In the genomic region with DNA sequence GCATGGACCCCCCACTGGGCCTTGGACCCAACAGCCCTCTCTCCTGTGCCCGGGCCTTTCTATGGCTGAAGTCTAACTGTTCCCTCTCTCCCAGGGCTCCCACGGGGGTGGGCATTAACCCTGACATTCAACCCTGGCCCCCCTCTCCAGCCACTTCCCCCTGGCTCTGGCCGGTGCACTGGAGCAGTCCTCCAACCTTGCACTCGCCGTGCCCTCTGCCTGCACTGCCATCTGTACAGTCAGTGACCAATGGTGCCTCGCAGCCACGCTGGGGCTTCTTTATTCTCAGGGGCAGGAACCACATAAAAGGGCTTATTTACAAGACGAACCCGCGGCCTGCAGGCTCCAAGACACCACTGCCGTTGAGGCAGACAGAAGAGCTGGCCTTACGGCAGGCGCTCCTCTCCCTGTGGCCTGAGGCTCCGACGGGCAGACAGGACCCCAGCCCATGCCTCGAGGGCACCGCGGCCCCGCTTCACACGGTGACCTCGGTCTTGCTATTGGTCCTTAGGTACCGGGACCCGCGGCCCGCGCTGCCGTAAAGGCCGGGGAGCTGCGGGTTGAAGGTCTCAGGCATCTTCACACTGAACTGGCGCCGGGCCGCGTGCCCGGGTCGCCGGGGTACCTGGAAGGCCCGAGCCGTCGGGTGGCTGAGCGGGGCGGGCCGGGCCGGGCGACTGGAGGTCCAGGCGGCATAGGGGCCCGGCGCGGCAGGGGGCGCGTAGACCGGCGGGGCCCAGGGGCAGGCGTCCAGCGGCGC, we compare ENCODE assay signal across 10 cellular contexts. TPM values are rescaled to one million over a fixed set of nuclear protein-coding genes. Genes with fewer than 3 reads are reported as not detected.
DNase-seq lines count a peak whose midpoint lies in the region; ATAC-seq, FAIRE-seq and TF ChIP-seq lines count a peak whose summit lies in the region.
"Had no signal": no experiment of that assay in that cellular context is flagged by ENCODE, and none has a peak within 500 bp of the region (broad histone marks: within the 10 kb centered on the region; RNA-seq: fewer than 3 reads in every experiment).

No MANE protein-coding gene starts in this region.

- no peaks in the 10 kb centered on the region for H3K9me1 ChIP-seq in K562 (ENCODE audit: control insufficient read depth, insufficient read depth, low read length)

- intact Hi-C loops in K562 (cut with micrococcal nuclease) (no loop called here), testis (cut with DNase I; ENCODE audit: low total_unique reads) (no loop called here)

- 85% methylated on average over 8 of the region's 55 CpGs for WGBS in K562 (ENCODE audit: insufficient coverage, low coverage, missing lambda C conversion rate)
- WGBS in testis, 2 donors, result 37 to 46% methylated on average over 12 to 47 of the region's 55 CpGs

- no peak for TF ChIP-seq POLR2A in K562 (conservative IDR thresholded peaks at IDR 0.05)
- no peak for TF ChIP-seq POLR2A in testis (IDR thresholded peaks at IDR 0.05)

- TF ChIP-seq EP300 in K562 (IDR thresholded peaks at IDR 0.05; ENCODE audit: low read length), result no peak

- H2AFZ ChIP-seq in K562 (ENCODE audit: low read depth, low read length), result no peak overlapping the region

- H3K9me3 ChIP-seq in K562 (replicated peaks; ENCODE audit: control insufficient read depth, insufficient read depth, low read depth, low read length) (no peaks in the 10 kb centered on the region), testis (no peaks in the 10 kb centered on the region)

- TF ChIP-seq CTCF in K562 (IDR thresholded peaks at IDR 0.05 in 2 of 3, conservative IDR thresholded peaks at IDR 0.05 in 1 of 3; ENCODE audit: insufficient read depth in 2 of 3, low read depth in 1 of 3, low read length in 3 of 3) (no peak), testis (IDR thresholded peaks at IDR 0.05) (no peak), foreskin fibroblast (IDR thresholded peaks at IDR 0.05; ENCODE audit: low read depth, low read length) (no peak)

- CTCF ChIA-PET in K562 (lab: Yijun Ruan, JAX; ENCODE audit: low intra/inter-chr PET ratio), result no interaction called here

- no peak for FAIRE-seq in K562 (lab: Jason Lieb, UNC)

- H3K4me1 ChIP-seq in K562 (replicated peaks in 1 of 2; ENCODE audit: control insufficient read depth in 2 of 2, insufficient read depth in 2 of 2, low read length in 2 of 2) (peaks cover 0 to 22% of the 10 kb centered on the region in 2 experiments; a peak in 3 of 5 replicates), testis (peaks cover 5% of the 10 kb centered on the region)

- H3K9me3 Mint-ChIP-seq in activated T-cell treated with anti-CD3 and anti-CD28 coated beads, Interleukin-2, amount 50 U/mL, for 4 hours, result no peaks in the 10 kb centered on the region

- H4K20me1 ChIP-seq in K562 (replicated peaks; ENCODE audit: control insufficient read depth, insufficient read depth, low read length), result peaks cover 17% of the 10 kb centered on the region; the same call in 1 of the 2 replicates

- POLR2A ChIA-PET in K562 (lab: Yijun Ruan, JAX), result interaction anchor here (0.6 to 1.2 kb wide), 3 partner anchors 10 to 25 kb away, joined by 3 to 4 read pairs (median 4); no protein-coding TSS in a partner anchor

- peaks cover 24% of the 10 kb centered on the region; the same call in 2 of the 3 replicates for H3K36me3 ChIP-seq in K562 (ENCODE audit: control insufficient read depth, insufficient read depth, low read length)
- no peaks in the 10 kb centered on the region for H3K36me3 ChIP-seq in testis (ENCODE audit: low read depth, missing control alignments)

- no peaks in the 10 kb centered on the region for H3K79me2 ChIP-seq in K562 (ENCODE audit: control insufficient read depth, insufficient read depth, low read length)

- no peak for ATAC-seq in activated T-cell treated with anti-CD3 and anti-CD28 coated beads, Interleukin-2, amount 50 U/mL, for 4 hours
- ATAC-seq in K562 (no peak), HG03097 (IDR thresholded peaks at IDR 0.05; ENCODE audit: low FRiP score, unreplicated experiment) (no peak)

- in situ Hi-C loops in K562 (cut with MboI), result no loop called here

- no TSS peak for BruUV-seq in K562 (replicated peaks; lab: Mats Ljungman, UMichigan)

- peak overlapping the region; percentile 24 for H3K4me3 Mint-ChIP-seq in activated T-cell treated with anti-CD3 and anti-CD28 coated beads, Interleukin-2, amount 50 U/mL, for 4 hours

- TF ChIP-seq RAD21 in K562 (CRISPR knock-in tag; conservative IDR thresholded peaks at IDR 0.05 in 1 of 2, IDR thresholded peaks at IDR 0.05 in 1 of 2), result no peak

- H3K9ac ChIP-seq in K562 (ENCODE audit: insufficient read depth in 1 of 2, low read depth in 2 of 2, low read length in 2 of 2), result no peak overlapping the region

- peaks cover 5% of the 10 kb centered on the region for H3K36me3 Mint-ChIP-seq in activated T-cell treated with anti-CD3 and anti-CD28 coated beads, Interleukin-2, amount 50 U/mL, for 4 hours (ENCODE audit: insufficient read depth)

- H3K4me2 ChIP-seq in K562 (ENCODE audit: insufficient read depth, low read length), result no peak overlapping the region

- H3K4me1 Mint-ChIP-seq in activated T-cell treated with anti-CD3 and anti-CD28 coated beads, Interleukin-2, amount 50 U/mL, for 4 hours (ENCODE audit: low read depth), result peaks cover 30% of the 10 kb centered on the region

- H3K27ac ChIP-seq in K562 (ENCODE audit: extremely low read depth, low read depth, low read length) (no peak overlapping the region), testis (no peak overlapping the region)

- H3K27me3 Mint-ChIP-seq in activated T-cell treated with anti-CD3 and anti-CD28 coated beads, Interleukin-2, amount 50 U/mL, for 4 hours (ENCODE audit: low read depth), result peaks cover 29% of the 10 kb centered on the region

- no peak overlapping the region for H3K4me3 ChIP-seq in K562
- H3K4me3 ChIP-seq in testis, result peak overlapping the region; percentile 48 to 51
- H3K4me3 ChIP-seq in foreskin fibroblast (ENCODE audit: low read depth in 1 of 2, low read length in 2 of 2), result no peak overlapping the region

- H3K27me3 ChIP-seq in K562 (ENCODE audit: control insufficient read depth in 2 of 2, insufficient read depth in 2 of 2, low read length in 2 of 2) (no peaks in the 10 kb centered on the region), testis (no peaks in the 10 kb centered on the region)

- DNase-seq in activated T-cell treated with anti-CD3 and anti-CD28 coated beads, Interleukin-2, amount 50 U/mL, for 4 hours, result no peak
- no peak for DNase-seq in activated T-cell treated with anti-CD3 and anti-CD28 coated beads for 4 hours
- DNase-seq in K562 (ENCODE audit: extremely low read depth in 1 of 4, low spot score in 3 of 4), result no peak
- peak; percentile 40 for DNase-seq in medulla oblongata (ENCODE audit: extremely low spot score)
- DNase-seq in testis, result no peak
- DNase-seq in NCI-H226, result no peak
- no peak for DNase-seq in foreskin fibroblast
- DNase-seq: NCI-H1436 had no signal

RNA-seq across cellular contexts. Expression of gene SHISA8, which starts 5.4 kb away (rescaled TPM):
- 1 to 10 TPM; 3.9 to 5.6 (median 5.0) TPM for total RNA-seq in activated T-cell treated with anti-CD3 and anti-CD28 coated beads, Interleukin-2, amount 50 U/mL, for 4 hours
- 0.70 and 1.5 TPM in 2 replicates for total RNA-seq in K562 (2011; cell fraction: chromatin; rRNA removed; ENCODE audit: low replicate concordance)
- 2.4 and 5.5 TPM in 2 replicates for total RNA-seq in K562 (2011; cell fraction: nucleolus; rRNA removed)
- 1.5 and 2.1 TPM in 2 replicates for total RNA-seq in K562 (2011; cell fraction: nucleoplasm; rRNA removed)
- total RNA-seq in K562 (2014; rRNA removed) (1.1 and 1.4 TPM in 2 replicates), K562 (2014; rRNA removed; fragmentation: Illumina TruSeq; extraction: Trizol) (not detected in 2 replicates), K562 (2015; rRNA removed; fragmentation: Illumina TruSeq; extraction: Trizol) (not detected in 2 replicates), K562 (2021) (2.2 TPM in 2 replicates), testis (1 to 10 TPM; 1.3 to 1.4 TPM)
- polyA plus RNA-seq in K562 (2011; rRNA removed) (0.08 and 0.15 TPM in 2 replicates), K562 (2014; fragmentation: Illumina TruSeq; extraction: Trizol) (not detected in 2 replicates), K562 (2014; fragmentation: Nextera tagmentation; extraction: Ambion mirVana) (under 1 TPM in 1 of 2 experiments, not detected in 1; 0.07 TPM), K562 (2014; rRNA removed) (0.50 and 3.3 TPM in 2 replicates), testis (ENCODE audit: insufficient read depth, low read depth, low replicate concordance) (not detected)
- 0.09 and 1.8 TPM in 2 replicates for polyA plus RNA-seq in K562 (2011; cell fraction: cytosol; rRNA removed)
- polyA plus RNA-seq in K562 (2011; cell fraction: nucleus; rRNA removed), result 2.7 and 8.7 TPM in 2 replicates
- 0.19 and 0.40 TPM in 2 replicates for polyA plus RNA-seq in K562 (2012)
- not detected in 2 replicates for polyA minus RNA-seq in K562 (2011; rRNA and poly(A)+ RNA removed)
- polyA minus RNA-seq in K562 (2011; cell fraction: cytosol; rRNA and poly(A)+ RNA removed), result not detected in 2 replicates
- polyA minus RNA-seq in K562 (2011; cell fraction: nucleus; rRNA and poly(A)+ RNA removed), result 0.94 TPM in 1 of 2 replicates, not detected in the other
- total RNA-seq: pulmonary artery endothelial cell had no signal

RNA-seq across cellular contexts. Expression of gene TNFRSF13C, which starts 17.1 kb away (rescaled TPM):
- total RNA-seq in activated T-cell treated with anti-CD3 and anti-CD28 coated beads, Interleukin-2, amount 50 U/mL, for 4 hours, result 1 to 10 TPM; 6.1 to 7.6 (median 6.9) TPM
- total RNA-seq in K562 (2011; cell fraction: chromatin; rRNA removed; ENCODE audit: low replicate concordance), result 5.1 and 11.0 TPM in 2 replicates
- 5.2 and 5.8 TPM in 2 replicates for total RNA-seq in K562 (2011; cell fraction: nucleolus; rRNA removed)
- total RNA-seq in K562 (2011; cell fraction: nucleoplasm; rRNA removed), result 6.7 and 7.9 TPM in 2 replicates
- total RNA-seq in K562 (2014; rRNA removed) (0.50 and 0.69 TPM in 2 replicates), K562 (2014; rRNA removed; fragmentation: Illumina TruSeq; extraction: Trizol) (0.44 and 0.48 TPM in 2 replicates), K562 (2015; rRNA removed; fragmentation: Illumina TruSeq; extraction: Trizol) (0.30 and 0.47 TPM in 2 replicates), K562 (2021) (1.5 and 1.9 TPM in 2 replicates), testis (1 to 10 TPM in 1 of 2 donors, under 1 TPM in 1; 0.56 to 1.9 TPM)
- polyA plus RNA-seq in K562 (2011; rRNA removed) (0.53 and 1.3 TPM in 2 replicates), K562 (2014; fragmentation: Illumina TruSeq; extraction: Trizol) (0.59 and 0.66 TPM in 2 replicates), K562 (2014; fragmentation: Nextera tagmentation; extraction: Ambion mirVana) (under 1 TPM; 0.08 to 0.13 TPM), K562 (2014; rRNA removed) (1.1 and 1.3 TPM in 2 replicates), testis (ENCODE audit: insufficient read depth, low read depth, low replicate concordance) (0.69 TPM)
- polyA plus RNA-seq in K562 (2011; cell fraction: cytosol; rRNA removed), result 0.79 and 0.86 TPM in 2 replicates
- polyA plus RNA-seq in K562 (2011; cell fraction: nucleus; rRNA removed), result 4.2 and 4.7 TPM in 2 replicates
- 0.68 and 1.4 TPM in 2 replicates for polyA plus RNA-seq in K562 (2012)
- polyA minus RNA-seq in K562 (2011; rRNA and poly(A)+ RNA removed), result 0.53 and 0.60 TPM in 2 replicates
- polyA minus RNA-seq in K562 (2011; cell fraction: cytosol; rRNA and poly(A)+ RNA removed), result 0.57 and 0.91 TPM in 2 replicates
- 0.40 and 1.00 TPM in 2 replicates for polyA minus RNA-seq in K562 (2011; cell fraction: nucleus; rRNA and poly(A)+ RNA removed)

RNA-seq across cellular contexts. Expression of gene CENPM, which starts 37.5 kb away (rescaled TPM):
- total RNA-seq in activated T-cell treated with anti-CD3 and anti-CD28 coated beads, Interleukin-2, amount 50 U/mL, for 4 hours, result 10 to 100 TPM; 40.7 to 52.2 (median 48.5) TPM
- total RNA-seq in K562 (2011; cell fraction: chromatin; rRNA removed; ENCODE audit: low replicate concordance), result 59.7 and 128 TPM in 2 replicates
- 89.4 and 117 TPM in 2 replicates for total RNA-seq in K562 (2011; cell fraction: nucleolus; rRNA removed)
- total RNA-seq in K562 (2011; cell fraction: nucleoplasm; rRNA removed), result 68.9 and 92.5 TPM in 2 replicates
- 67.7 and 77.1 TPM in 2 replicates for total RNA-seq in K562 (2014; rRNA removed)
- total RNA-seq in K562 (2014; rRNA removed; fragmentation: Illumina TruSeq; extraction: Trizol), result 9.9 and 11.3 TPM in 2 replicates
- total RNA-seq in K562 (2015; rRNA removed; fragmentation: Illumina TruSeq; extraction: Trizol), result 32.3 and 33.8 TPM in 2 replicates
- 36.2 and 37.4 TPM in 2 replicates for total RNA-seq in K562 (2021)
- 18.8 and 25.3 TPM in 2 replicates for polyA plus RNA-seq in K562 (2011; rRNA removed)
- 25.2 and 56.0 TPM in 2 replicates for polyA plus RNA-seq in K562 (2011; cell fraction: cytosol; rRNA removed)
- 59.7 and 86.8 TPM in 2 replicates for polyA plus RNA-seq in K562 (2011; cell fraction: nucleus; rRNA removed)
- polyA plus RNA-seq in K562 (2012), result 43.0 and 48.0 TPM in 2 replicates
- polyA plus RNA-seq in K562 (2014; fragmentation: Illumina TruSeq; extraction: Trizol), result 23.6 and 41.3 TPM in 2 replicates
- polyA plus RNA-seq in K562 (2014; fragmentation: Nextera tagmentation; extraction: Ambion mirVana), result 10 to 100 TPM; 19.3 to 36.7 TPM
- polyA plus RNA-seq in K562 (2014; rRNA removed), result 49.6 and 53.0 TPM in 2 replicates
- polyA minus RNA-seq in K562 (2011; rRNA and poly(A)+ RNA removed), result 16.4 and 23.1 TPM in 2 replicates
- polyA minus RNA-seq in K562 (2011; cell fraction: cytosol; rRNA and poly(A)+ RNA removed), result 13.0 and 23.0 TPM in 2 replicates
- polyA minus RNA-seq in K562 (2011; cell fraction: nucleus; rRNA and poly(A)+ RNA removed), result 37.2 and 46.0 TPM in 2 replicates
- 10 to 100 TPM; 15.5 to 28.2 TPM for total RNA-seq in testis
- polyA plus RNA-seq in testis (ENCODE audit: insufficient read depth, low read depth, low replicate concordance), result 15.7 TPM

RNA-seq across cellular contexts. Expression of gene SEPTIN3, which starts 59.8 kb away (rescaled TPM):
- total RNA-seq in activated T-cell treated with anti-CD3 and anti-CD28 coated beads, Interleukin-2, amount 50 U/mL, for 4 hours, result 1 to 10 TPM in 1 of 3 donors, under 1 TPM in 2; 0.68 to 1.3 (median 0.84) TPM
- not detected in 2 replicates for total RNA-seq in K562 (2011; cell fraction: chromatin; rRNA removed; ENCODE audit: low replicate concordance)
- not detected in 2 replicates for total RNA-seq in K562 (2011; cell fraction: nucleolus; rRNA removed)
- total RNA-seq in K562 (2011; cell fraction: nucleoplasm; rRNA removed), result not detected in 2 replicates
- total RNA-seq in K562 (2014; rRNA removed) (not detected in 2 replicates), K562 (2014; rRNA removed; fragmentation: Illumina TruSeq; extraction: Trizol) (not detected in 2 replicates), K562 (2015; rRNA removed; fragmentation: Illumina TruSeq; extraction: Trizol) (not detected in 2 replicates), K562 (2021) (not detected in 2 replicates), testis (1 to 10 TPM; 1.6 to 2.2 TPM)
- polyA plus RNA-seq in K562 (2011; rRNA removed) (0.06 and 0.08 TPM in 2 replicates), K562 (2014; fragmentation: Illumina TruSeq; extraction: Trizol) (not detected in 2 replicates), K562 (2014; fragmentation: Nextera tagmentation; extraction: Ambion mirVana) (not detected), K562 (2014; rRNA removed) (not detected in 2 replicates), testis (ENCODE audit: insufficient read depth, low read depth, low replicate concordance) (2.4 TPM)
- 0.01 TPM in 1 of 2 replicates, not detected in the other for polyA plus RNA-seq in K562 (2011; cell fraction: cytosol; rRNA removed)
- polyA plus RNA-seq in K562 (2011; cell fraction: nucleus; rRNA removed), result 0.03 and 0.10 TPM in 2 replicates
- 0.01 and 0.04 TPM in 2 replicates for polyA plus RNA-seq in K562 (2012)
- 0.06 TPM in 1 of 2 replicates, not detected in the other for polyA minus RNA-seq in K562 (2011; rRNA and poly(A)+ RNA removed)
- polyA minus RNA-seq in K562 (2011; cell fraction: cytosol; rRNA and poly(A)+ RNA removed), result not detected in 2 replicates
- not detected in 2 replicates for polyA minus RNA-seq in K562 (2011; cell fraction: nucleus; rRNA and poly(A)+ RNA removed)

Comparison
In these comparisons a context has a peak if more than half of its experiments do, and no peak if none do; other contexts are left out.
1. H3K4me3 ChIP-seq: peak in testis (2 of 2); none in K562 (single experiment) and foreskin fibroblast (0 of 2).